In genomic region chrX:153158319-153158718, GRCh38 we compare ENCODE assay signal across 1 cellular context.
TF ChIP-seq lines count a peak whose summit lies in the region.

No MANE protein-coding gene starts in this region.

TF ChIP-seq in K562, 482 proteins besides CTCF, POLR2A, EP300 and RAD21 (continued from another document):
- TF ChIP-seq ZNF830 (CRISPR knock-in tag; IDR thresholded peaks at IDR 0.05) (no peak), GATA2 (CRISPR knock-in tag; IDR thresholded peaks at IDR 0.05) (no peak), KDM1A (IDR thresholded peaks at IDR 0.05) (no peak), SIN3A (IDR thresholded peaks at IDR 0.05; ENCODE audit: borderline replicate concordance in 2 of 2, control insufficient read depth in 1 of 2, low read depth in 2 of 2, low read length in 2 of 2) (no peak), RBM25 (IDR thresholded peaks at IDR 0.05; ENCODE audit: low read depth, low read length, severe bottlenecking) (peak; percentile 32), RBM14 (IDR thresholded peaks at IDR 0.05; ENCODE audit: borderline replicate concordance, insufficient read depth, low read depth, low read length) (no peak), THAP12 (CRISPR knock-in tag; IDR thresholded peaks at IDR 0.05) (no peak), DDX20 (tag; IDR thresholded peaks at IDR 0.05; ENCODE audit: low read depth) (no peak), ZNF512 (tag; IDR thresholded peaks at IDR 0.05) (peak; percentile 69; the same call in 1 of the 2 replicates), SNIP1 (IDR thresholded peaks at IDR 0.05; ENCODE audit: low read depth) (no peak), DMBX1 (CRISPR knock-in tag; IDR thresholded peaks at IDR 0.05; ENCODE audit: borderline replicate concordance) (no peak), ZNF79 (CRISPR knock-in tag; IDR thresholded peaks at IDR 0.05; ENCODE audit: low read depth) (no peak), GTF2B (IDR thresholded peaks at IDR 0.05; ENCODE audit: extremely low read depth, insufficient read length) (no peak), ZBTB34 (CRISPR knock-in tag; IDR thresholded peaks at IDR 0.05) (no peak)
TF ChIP-seq in K562: peak in this region for 2.
